8 cellular contexts compared by ENCODE assay signal in the genomic region with DNA sequence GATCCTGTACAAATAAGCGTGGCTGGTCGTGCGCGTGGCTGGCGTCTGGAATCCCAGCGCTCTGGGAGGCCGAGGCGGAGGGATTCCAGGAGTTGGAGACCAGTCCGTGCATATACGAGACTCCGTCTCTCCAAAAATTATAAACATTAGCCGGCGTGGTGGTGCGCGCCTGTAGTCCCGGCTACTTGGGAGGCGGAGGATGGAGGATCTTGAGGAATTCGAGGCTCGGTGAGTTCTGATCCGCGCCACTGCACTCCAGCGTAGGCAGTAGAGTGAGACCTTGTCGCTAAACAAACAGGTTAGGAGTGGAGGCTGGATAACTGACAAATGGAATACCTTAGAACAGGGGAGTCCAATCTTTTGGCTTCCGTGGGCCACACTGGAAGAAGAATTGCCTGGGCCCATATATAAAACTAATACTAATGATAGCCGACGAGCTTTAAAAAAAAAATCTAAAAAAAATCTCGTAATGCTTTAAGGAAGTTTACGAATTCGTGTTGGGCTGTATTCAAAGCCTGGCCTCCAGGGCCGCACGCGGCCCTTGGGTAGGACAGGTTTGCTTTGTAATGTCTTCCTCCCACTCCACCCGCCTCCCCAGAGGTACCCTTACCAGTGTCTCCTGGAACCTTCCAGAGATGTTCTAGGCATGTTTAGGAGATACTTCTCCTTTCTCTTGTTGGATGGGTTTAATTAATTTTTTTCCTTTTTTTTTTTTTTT. TPM values are rescaled to one million over a fixed set of nuclear protein-coding genes. Genes with fewer than 3 reads are reported as not detected.
A peak's percentile ranks its signal among the peaks of the same experiment; 100 is the strongest.
DNase-seq lines count a peak whose midpoint lies in the region; ATAC-seq and TF ChIP-seq lines count a peak whose summit lies in the region.

No MANE protein-coding gene starts in this region.

- peaks cover 21% of the 10 kb centered on the region for H3K36me3 ChIP-seq in iPS-15b (ENCODE audit: control insufficient read depth, insufficient read depth, low read length)

- peak overlapping the region; percentile 98 for H3K9ac ChIP-seq in iPS-15b (ENCODE audit: low read depth, low read length)

- no peak for TF ChIP-seq CTCF in activated CD8-positive, alpha-beta T cell treated with anti-CD3 and anti-CD28 coated beads for 36 hours (IDR thresholded peaks at IDR 0.05)

- no peaks in the 10 kb centered on the region for H3K9me3 ChIP-seq in iPS-15b (ENCODE audit: control insufficient read depth, insufficient read depth, low read length)

- H3K4me3 Mint-ChIP-seq in activated naive CD4-positive, alpha-beta T cell treated with anti-CD3 and anti-CD28 coated beads, Interleukin-2, amount 50 U/mL, for 24 hours: peak overlapping the region; percentile 99
- peak overlapping the region; percentile 96 for H3K4me3 Mint-ChIP-seq in activated CD8-positive, alpha-beta T cell treated with anti-CD3 and anti-CD28 coated beads for 36 hours
- peak overlapping the region; percentile 99 for H3K4me3 Mint-ChIP-seq in stimulated activated naive CD8-positive, alpha-beta T cell treated with anti-CD3 and anti-CD28 coated beads, Interleukin-15, Interleukin-2, amounts not matched to agents 100 ng/mL and 50 ng/mL, for 24 hours

- POLR2A ChIA-PET in activated CD8-positive, alpha-beta T cell treated with anti-CD3 and anti-CD28 coated beads for 36 hours (lab: Charles Lee): interaction anchor here (1.0 to 2.0 kb wide), 8 partner anchors 11 to 228 kb away, joined by 3 to 21 read pairs (median 4); a partner anchor contains a TSS

- no peak for ATAC-seq in activated CD8-positive, alpha-beta T cell treated with anti-CD3 and anti-CD28 coated beads for 36 hours
- no peak for ATAC-seq in HG03354 (IDR thresholded peaks at IDR 0.05; ENCODE audit: poor library complexity, severe bottlenecking, unreplicated experiment)

- intact Hi-C loops in activated CD8-positive, alpha-beta T cell treated with anti-CD3 and anti-CD28 coated beads for 36 hours (cut with micrococcal nuclease): no loop called here

- no peaks in the 10 kb centered on the region for H3K9me3 Mint-ChIP-seq in activated naive CD4-positive, alpha-beta T cell treated with anti-CD3 and anti-CD28 coated beads, Interleukin-2, amount 50 U/mL, for 24 hours
- no peaks in the 10 kb centered on the region for H3K9me3 Mint-ChIP-seq in activated CD8-positive, alpha-beta T cell treated with anti-CD3 and anti-CD28 coated beads for 36 hours
- no peaks in the 10 kb centered on the region for H3K9me3 Mint-ChIP-seq in stimulated activated naive CD8-positive, alpha-beta T cell treated with anti-CD3 and anti-CD28 coated beads, Interleukin-15, Interleukin-2, amounts not matched to agents 100 ng/mL and 50 ng/mL, for 24 hours

- DNase-seq in activated naive CD4-positive, alpha-beta T cell (lab: John Stamatoyannopoulos, UW): no peak
- no peak for DNase-seq in activated CD8-positive, alpha-beta T cell treated with anti-CD3 and anti-CD28 coated beads for 36 hours
- DNase-seq in GOT3 (lab: John Stamatoyannopoulos, UW) (no peak), retina (no peak)

- no peaks in the 10 kb centered on the region for H3K4me1 ChIP-seq in iPS-15b (ENCODE audit: control insufficient read depth, insufficient read depth, low read length)

- no peaks in the 10 kb centered on the region for H3K27me3 Mint-ChIP-seq in activated naive CD4-positive, alpha-beta T cell treated with anti-CD3 and anti-CD28 coated beads, Interleukin-2, amount 50 U/mL, for 24 hours
- H3K27me3 Mint-ChIP-seq in activated CD8-positive, alpha-beta T cell treated with anti-CD3 and anti-CD28 coated beads for 36 hours: no peaks in the 10 kb centered on the region
- H3K27me3 Mint-ChIP-seq in stimulated activated naive CD8-positive, alpha-beta T cell treated with anti-CD3 and anti-CD28 coated beads, Interleukin-15, Interleukin-2, amounts not matched to agents 100 ng/mL and 50 ng/mL, for 24 hours: no peaks in the 10 kb centered on the region

- H3K27me3 ChIP-seq in iPS-15b (ENCODE audit: control insufficient read depth, insufficient read depth, low read length): no peaks in the 10 kb centered on the region

- CTCF ChIA-PET in activated CD8-positive, alpha-beta T cell treated with anti-CD3 and anti-CD28 coated beads for 36 hours (lab: Charles Lee): interaction anchor here (1.2 to 1.4 kb wide), 2 partner anchors 55 to 216 kb away, joined by 6 read pairs; a partner anchor contains a TSS

- peak overlapping the region; percentile 99 for H3K4me3 ChIP-seq in iPS-15b (ENCODE audit: low read depth, low read length)

- H3K27ac Mint-ChIP-seq in activated naive CD4-positive, alpha-beta T cell treated with anti-CD3 and anti-CD28 coated beads, Interleukin-2, amount 50 U/mL, for 24 hours: peak overlapping the region; percentile 99
- peak overlapping the region; percentile 95 for H3K27ac Mint-ChIP-seq in activated CD8-positive, alpha-beta T cell treated with anti-CD3 and anti-CD28 coated beads for 36 hours
- peak overlapping the region; percentile 95 for H3K27ac Mint-ChIP-seq in stimulated activated naive CD8-positive, alpha-beta T cell treated with anti-CD3 and anti-CD28 coated beads, Interleukin-15, Interleukin-2, amounts not matched to agents 100 ng/mL and 50 ng/mL, for 24 hours

- H3K36me3 Mint-ChIP-seq in activated naive CD4-positive, alpha-beta T cell treated with anti-CD3 and anti-CD28 coated beads, Interleukin-2, amount 50 U/mL, for 24 hours: peaks cover 26% of the 10 kb centered on the region
- peaks cover 60% of the 10 kb centered on the region for H3K36me3 Mint-ChIP-seq in activated CD8-positive, alpha-beta T cell treated with anti-CD3 and anti-CD28 coated beads for 36 hours (ENCODE audit: low read depth)
- peaks cover 71% of the 10 kb centered on the region for H3K36me3 Mint-ChIP-seq in stimulated activated naive CD8-positive, alpha-beta T cell treated with anti-CD3 and anti-CD28 coated beads, Interleukin-15, Interleukin-2, amounts not matched to agents 100 ng/mL and 50 ng/mL, for 24 hours (ENCODE audit: low read depth)

- H3K4me1 Mint-ChIP-seq in activated naive CD4-positive, alpha-beta T cell treated with anti-CD3 and anti-CD28 coated beads, Interleukin-2, amount 50 U/mL, for 24 hours: peaks cover 62% of the 10 kb centered on the region
- H3K4me1 Mint-ChIP-seq in activated CD8-positive, alpha-beta T cell treated with anti-CD3 and anti-CD28 coated beads for 36 hours (ENCODE audit: low read depth): peaks cover 49% of the 10 kb centered on the region
- peaks cover 72% of the 10 kb centered on the region for H3K4me1 Mint-ChIP-seq in stimulated activated naive CD8-positive, alpha-beta T cell treated with anti-CD3 and anti-CD28 coated beads, Interleukin-15, Interleukin-2, amounts not matched to agents 100 ng/mL and 50 ng/mL, for 24 hours (ENCODE audit: low read depth)

RNA-seq across cellular contexts. Expression of a gene that starts 0.9 kb away (rescaled TPM):
- 100 to 1,000 TPM; 344 TPM for total RNA-seq in activated CD8-positive, alpha-beta T cell treated with anti-CD3 and anti-CD28 coated beads for 36 hours

RNA-seq across cellular contexts. Expression of a gene that starts 55.2 kb away (rescaled TPM):
- total RNA-seq in activated CD8-positive, alpha-beta T cell treated with anti-CD3 and anti-CD28 coated beads for 36 hours: 10 to 100 TPM; 62.3 to 67.8 TPM
